Comparison of ENCODE assay signal across 1 cellular context in the genomic region with DNA sequence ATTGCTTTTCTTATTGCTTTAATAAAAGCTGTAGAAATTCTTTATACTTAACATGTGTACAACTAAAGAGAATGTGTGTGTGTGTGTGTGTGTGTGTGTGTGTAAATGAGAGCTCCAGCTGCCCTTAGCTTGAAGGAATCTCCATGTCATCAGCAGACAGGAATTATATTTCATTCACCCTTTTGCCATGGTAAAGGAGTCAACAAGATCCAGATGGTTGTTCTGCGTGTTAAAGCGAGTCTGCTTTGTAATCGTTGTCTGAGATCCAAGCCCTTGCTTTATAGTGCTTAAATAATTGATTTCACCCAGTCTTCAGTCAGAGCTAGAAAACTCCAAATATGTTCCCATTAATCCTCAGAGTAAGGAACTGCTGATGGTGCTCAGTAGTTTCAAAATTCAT.
TF ChIP-seq lines count a peak whose summit lies in the region.

No MANE protein-coding gene starts in this region.

TF ChIP-seq in HepG2, 621 proteins besides CTCF, POLR2A, EP300 and RAD21 (continued from another document):
- TF ChIP-seq, protein P1, sequence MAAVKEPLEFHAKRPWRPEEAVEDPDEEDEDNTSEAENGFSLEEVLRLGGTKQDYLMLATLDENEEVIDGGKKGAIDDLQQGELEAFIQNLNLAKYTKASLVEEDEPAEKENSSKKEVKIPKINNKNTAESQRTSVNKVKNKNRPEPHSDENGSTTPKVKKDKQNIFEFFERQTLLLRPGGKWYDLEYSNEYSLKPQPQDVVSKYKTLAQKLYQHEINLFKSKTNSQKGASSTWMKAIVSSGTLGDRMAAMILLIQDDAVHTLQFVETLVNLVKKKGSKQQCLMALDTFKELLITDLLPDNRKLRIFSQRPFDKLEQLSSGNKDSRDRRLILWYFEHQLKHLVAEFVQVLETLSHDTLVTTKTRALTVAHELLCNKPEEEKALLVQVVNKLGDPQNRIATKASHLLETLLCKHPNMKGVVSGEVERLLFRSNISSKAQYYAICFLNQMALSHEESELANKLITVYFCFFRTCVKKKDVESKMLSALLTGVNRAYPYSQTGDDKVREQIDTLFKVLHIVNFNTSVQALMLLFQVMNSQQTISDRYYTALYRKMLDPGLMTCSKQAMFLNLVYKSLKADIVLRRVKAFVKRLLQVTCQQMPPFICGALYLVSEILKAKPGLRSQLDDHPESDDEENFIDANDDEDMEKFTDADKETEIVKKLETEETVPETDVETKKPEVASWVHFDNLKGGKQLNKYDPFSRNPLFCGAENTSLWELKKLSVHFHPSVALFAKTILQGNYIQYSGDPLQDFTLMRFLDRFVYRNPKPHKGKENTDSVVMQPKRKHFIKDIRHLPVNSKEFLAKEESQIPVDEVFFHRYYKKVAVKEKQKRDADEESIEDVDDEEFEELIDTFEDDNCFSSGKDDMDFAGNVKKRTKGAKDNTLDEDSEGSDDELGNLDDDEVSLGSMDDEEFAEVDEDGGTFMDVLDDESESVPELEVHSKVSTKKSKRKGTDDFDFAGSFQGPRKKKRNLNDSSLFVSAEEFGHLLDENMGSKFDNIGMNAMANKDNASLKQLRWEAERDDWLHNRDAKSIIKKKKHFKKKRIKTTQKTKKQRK (IDR thresholded peaks at IDR 0.05; ENCODE audit: low read length): no peak
- no peak for TF ChIP-seq SRY (CRISPR knock-in tag; IDR thresholded peaks at IDR 0.05)
- TF ChIP-seq FOXP1 (IDR thresholded peaks at IDR 0.05): no peak
- no peak for TF ChIP-seq FOXP1 (CRISPR knock-in tag; IDR thresholded peaks at IDR 0.05)
